In the genomic region with DNA sequence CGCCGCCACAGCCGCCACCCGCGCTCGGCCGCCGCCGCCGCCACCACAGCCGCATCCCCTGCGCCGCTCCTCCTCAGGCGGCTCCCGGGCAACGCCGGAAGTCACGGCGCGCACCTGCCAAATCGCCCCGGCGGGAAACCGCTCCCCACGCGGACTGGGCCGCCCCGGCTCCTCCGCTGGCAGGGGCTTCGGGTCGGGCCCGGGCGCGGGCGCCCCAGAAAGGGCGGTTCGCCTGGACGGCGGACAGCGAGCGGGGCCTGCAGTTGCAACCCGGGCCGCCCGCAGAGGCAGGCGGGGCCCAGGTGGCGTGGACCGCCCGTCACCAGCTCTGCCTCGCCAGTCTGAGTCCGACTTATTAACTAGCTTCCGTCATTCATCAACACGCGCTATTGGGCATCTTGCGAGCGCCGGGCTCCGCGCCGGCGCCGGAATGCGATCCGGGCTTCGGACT, we compare ENCODE assay signal across 8 cellular contexts. TPM values are rescaled to one million over a fixed set of nuclear protein-coding genes. Genes with fewer than 3 reads are reported as not detected.
DNase-seq lines count a peak whose midpoint lies in the region; ATAC-seq and TF ChIP-seq lines count a peak whose summit lies in the region.

A gene with protein sequence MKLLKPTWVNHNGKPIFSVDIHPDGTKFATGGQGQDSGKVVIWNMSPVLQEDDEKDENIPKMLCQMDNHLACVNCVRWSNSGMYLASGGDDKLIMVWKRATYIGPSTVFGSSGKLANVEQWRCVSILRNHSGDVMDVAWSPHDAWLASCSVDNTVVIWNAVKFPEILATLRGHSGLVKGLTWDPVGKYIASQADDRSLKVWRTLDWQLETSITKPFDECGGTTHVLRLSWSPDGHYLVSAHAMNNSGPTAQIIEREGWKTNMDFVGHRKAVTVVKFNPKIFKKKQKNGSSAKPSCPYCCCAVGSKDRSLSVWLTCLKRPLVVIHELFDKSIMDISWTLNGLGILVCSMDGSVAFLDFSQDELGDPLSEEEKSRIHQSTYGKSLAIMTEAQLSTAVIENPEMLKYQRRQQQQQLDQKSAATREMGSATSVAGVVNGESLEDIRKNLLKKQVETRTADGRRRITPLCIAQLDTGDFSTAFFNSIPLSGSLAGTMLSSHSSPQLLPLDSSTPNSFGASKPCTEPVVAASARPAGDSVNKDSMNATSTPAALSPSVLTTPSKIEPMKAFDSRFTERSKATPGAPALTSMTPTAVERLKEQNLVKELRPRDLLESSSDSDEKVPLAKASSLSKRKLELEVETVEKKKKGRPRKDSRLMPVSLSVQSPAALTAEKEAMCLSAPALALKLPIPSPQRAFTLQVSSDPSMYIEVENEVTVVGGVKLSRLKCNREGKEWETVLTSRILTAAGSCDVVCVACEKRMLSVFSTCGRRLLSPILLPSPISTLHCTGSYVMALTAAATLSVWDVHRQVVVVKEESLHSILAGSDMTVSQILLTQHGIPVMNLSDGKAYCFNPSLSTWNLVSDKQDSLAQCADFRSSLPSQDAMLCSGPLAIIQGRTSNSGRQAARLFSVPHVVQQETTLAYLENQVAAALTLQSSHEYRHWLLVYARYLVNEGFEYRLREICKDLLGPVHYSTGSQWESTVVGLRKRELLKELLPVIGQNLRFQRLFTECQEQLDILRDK (minus strand): TSS at position 93 of the 451 bp plus-strand sequence. CDS start 257 bp downstream, outside the sequence.

- no TSS peak for BruUV-seq in IMR-90 (replicated peaks; lab: Mats Ljungman, UMichigan)

- ATAC-seq in DND-41 (ENCODE audit: insufficient read depth, low read depth) = peak; percentile 59
- ATAC-seq in GM21528 (IDR thresholded peaks at IDR 0.05; ENCODE audit: low FRiP score, unreplicated experiment) = peak; percentile 55
- ATAC-seq in IMR-90 (ENCODE audit: low read depth) = peak; percentile 52
- ATAC-seq in foreskin keratinocyte = peak; percentile 60

- peak within 1 kb of the TSS; percentile 99 for H3K23ac ChIP-seq in IMR-90 (ENCODE audit: low read depth, low read length)

- peak within 1 kb of the TSS; percentile 92 to 99 for H4K8ac ChIP-seq in IMR-90 (ENCODE audit: low read depth in 2 of 2, low read length in 2 of 2)

- POLR2A ChIA-PET in IMR-90 (lab: Charles Lee; ENCODE audit: unreplicated experiment) = no interaction called here

- H2AK9ac ChIP-seq in IMR-90 (replicated peaks; ENCODE audit: low read depth, low read length, poor library complexity) = peak within 1 kb of the TSS; percentile 99

- peak within 1 kb of the TSS; percentile 71 for H3K56ac ChIP-seq in IMR-90 (ENCODE audit: extremely low read depth, insufficient read depth, low read length)

- dilution Hi-C loops in IMR-90 (cut with HindIII; ENCODE audit: low sequenced_read_pairs, unreplicated experiment) = no loop called here

- peak within 1 kb of the TSS; percentile 71; the same call in 1 of the 2 replicates for H2BK120ac ChIP-seq in IMR-90 (ENCODE audit: low read depth, low read length)

- TF ChIP-seq RAD21 in IMR-90 (IDR thresholded peaks at IDR 0.05; ENCODE audit: low read length) = no peak

- peak within 1 kb of the TSS; percentile 90 for H4K91ac ChIP-seq in IMR-90 (ENCODE audit: insufficient read depth, low read depth, low read length)

- peak within 1 kb of the TSS; percentile 50 for H3K18ac ChIP-seq in IMR-90 (ENCODE audit: low read depth, low read length)

- TF ChIP-seq CTCF in DND-41 (IDR thresholded peaks at IDR 0.05; ENCODE audit: borderline replicate concordance, extremely low read depth, low read length, poor library complexity, severe bottlenecking) = peak; percentile 3
- 0 out of 2 replicates have a peak, but pooled peaks have one; percentile 3 for TF ChIP-seq CTCF in IMR-90 (conservative IDR thresholded peaks at IDR 0.05; ENCODE audit: low read depth, low read length)
- no peak for TF ChIP-seq CTCF in foreskin keratinocyte (conservative IDR thresholded peaks at IDR 0.05)
- no peak for TF ChIP-seq CTCF in subcutaneous adipose tissue (IDR thresholded peaks at IDR 0.05; ENCODE audit: low read depth)

- CTCF ChIA-PET in IMR-90 (lab: Yijun Ruan, JAX) = no interaction called here

- H2BK20ac ChIP-seq in IMR-90 (ENCODE audit: low read depth, low read length) = no peak within 1 kb of the TSS

- in situ Hi-C loops in IMR-90 (cut with MboI; ENCODE audit: low sequenced_read_pairs) = no loop called here

- H3K79me2 ChIP-seq in DND-41 (ENCODE audit: insufficient read depth, low read length) = peaks cover 71% of the 10 kb centered on the region

- H3K9me3 ChIP-seq in DND-41 (ENCODE audit: insufficient read depth, low read length, severe bottlenecking) = no peaks in the 10 kb centered on the region
- no peaks in the 10 kb centered on the region for H3K9me3 ChIP-seq in IMR-90 (ENCODE audit: control insufficient read depth, insufficient read depth, low read length)
- no peaks in the 10 kb centered on the region for H3K9me3 ChIP-seq in neuron (ENCODE audit: low read length)

- H3K9ac ChIP-seq in DND-41 (ENCODE audit: low read depth, low read length) (peak within 1 kb of the TSS; percentile 100), IMR-90 (ENCODE audit: low read depth, low read length) (peak within 1 kb of the TSS; percentile 93)

- peaks cover 4% of the 10 kb centered on the region; the same call in 1 of the 2 replicates for H3K9me1 ChIP-seq in IMR-90 (ENCODE audit: insufficient read depth, low read length)

- intact Hi-C loops in IMR-90 (cut with micrococcal nuclease) = no loop called here

- H3K4me3 ChIP-seq in DND-41 (ENCODE audit: low read depth in 1 of 2, low read length in 2 of 2) (peak within 1 kb of the TSS; percentile 92 to 96), IMR-90 (ENCODE audit: insufficient read depth, low read depth, low read length) (peak within 1 kb of the TSS; percentile 81), neuron (ENCODE audit: low read length) (peak within 1 kb of the TSS; percentile 76)

- H3K4me2 ChIP-seq in DND-41 (ENCODE audit: insufficient read depth, low read length) (peak within 1 kb of the TSS; percentile 88), IMR-90 (ENCODE audit: low read depth, low read length) (peak within 1 kb of the TSS; percentile 96)

- H3K4me1 ChIP-seq in DND-41 (ENCODE audit: insufficient read depth, low read length) (peaks cover 54% of the 10 kb centered on the region), IMR-90 (ENCODE audit: control insufficient read depth, insufficient read depth, low read length) (peaks cover 3% of the 10 kb centered on the region), foreskin keratinocyte (peaks cover 16% of the 10 kb centered on the region), neuron (ENCODE audit: insufficient read depth, low read length) (peaks cover 20% of the 10 kb centered on the region)

- H2AFZ ChIP-seq in DND-41 (ENCODE audit: low read depth, low read length) (peak within 1 kb of the TSS; percentile 94), IMR-90 (replicated peaks; ENCODE audit: low read length, poor library complexity) (peak within 1 kb of the TSS; percentile 99), neuron (ENCODE audit: low read depth, low read length) (peak within 1 kb of the TSS; percentile 76)

- no peak; the same call in 1 of the 2 replicates for TF ChIP-seq POLR2A in IMR-90 (IDR thresholded peaks at IDR 0.05; ENCODE audit: low read depth, low read length)

- H3K27ac ChIP-seq in DND-41 (ENCODE audit: low read length) = peak within 1 kb of the TSS; percentile 97
- H3K27ac ChIP-seq in IMR-90 (ENCODE audit: insufficient read depth, low read length) = peak within 1 kb of the TSS; percentile 88
- H3K27ac ChIP-seq in foreskin keratinocyte = peak within 1 kb of the TSS; percentile 77

- H3K27me3 ChIP-seq in DND-41 (ENCODE audit: insufficient read depth, low read length, poor library complexity) (no peaks in the 10 kb centered on the region), IMR-90 (ENCODE audit: control insufficient read depth, insufficient read depth, low read length) (no peaks in the 10 kb centered on the region), foreskin keratinocyte (no peaks in the 10 kb centered on the region), neuron (ENCODE audit: insufficient read depth, low read length) (no peaks in the 10 kb centered on the region)

- H3K79me1 ChIP-seq in IMR-90 (ENCODE audit: low read depth in 1 of 2, low read length in 2 of 2) = peaks cover 10 to 67% of the 10 kb centered on the region in 2 experiments; a peak in 3 of 4 replicates

- H3K36me3 ChIP-seq in DND-41 (ENCODE audit: insufficient read depth, low read length) (peaks cover 41% of the 10 kb centered on the region), IMR-90 (ENCODE audit: control insufficient read depth, insufficient read depth, low read length) (peaks cover 11% of the 10 kb centered on the region), neuron (ENCODE audit: insufficient read depth, low read length) (peaks cover 21% of the 10 kb centered on the region)

- DNase-seq in DND-41 (peak; percentile 88), IMR-90 (peak; percentile 66), SHP77 (lab: John Stamatoyannopoulos, UW) (peak; percentile 49), foreskin keratinocyte (peak; percentile 71 to 83)
- peak; percentile 96 for DNase-seq in activated effector memory CD4-positive, alpha-beta T cell treated with anti-CD3 and anti-CD28 coated beads, Interleukin-2, amount 50 U/mL, for 16 hours

- H2BK15ac ChIP-seq in IMR-90 (ENCODE audit: low read depth, low read length) = no peak within 1 kb of the TSS

- H4K5ac ChIP-seq in IMR-90 (ENCODE audit: low read depth, low read length) = peak within 1 kb of the TSS; percentile 86

- peak within 1 kb of the TSS; percentile 90 for H2AK5ac ChIP-seq in IMR-90 (ENCODE audit: low read depth, low read length)

- peak within 1 kb of the TSS; percentile 96 for H2BK5ac ChIP-seq in IMR-90 (ENCODE audit: low read depth, low read length, poor library complexity, severe bottlenecking)

- H4K20me1 ChIP-seq in DND-41 (ENCODE audit: insufficient read depth, low read length) (peaks cover 35% of the 10 kb centered on the region), IMR-90 (ENCODE audit: insufficient read depth, low read length) (peaks cover 29% of the 10 kb centered on the region)

- WGBS in IMR-90 (ENCODE audit: extremely low coverage in 2 of 2, insufficient read length in 1 of 2), 2 experiments = 0% methylated on average over 28 of the region's 64 CpGs; no CpG with 5 or more reads in 1 of the 2 experiments

- H3K14ac ChIP-seq in IMR-90 (replicated peaks; ENCODE audit: low read depth, low read length) = peak within 1 kb of the TSS; percentile 99

- peak within 1 kb of the TSS; percentile 99 for H3K4ac ChIP-seq in IMR-90 (ENCODE audit: low read depth, low read length)

TF ChIP-seq in IMR-90, 13 proteins besides CTCF, POLR2A, EP300 and RAD21 (continues in another document):
- TF ChIP-seq MXI1 (IDR thresholded peaks at IDR 0.05; ENCODE audit: borderline replicate concordance, low read depth, low read length) (peak; percentile 70), CHD1 (IDR thresholded peaks at IDR 0.05; ENCODE audit: low read depth, low read length) (no peak)

RNA-seq across cellular contexts. Expression of the gene that starts here (rescaled TPM):
- total RNA-seq in IMR-90 (2012; rRNA removed) (13.9 and 14.5 TPM in 2 replicates), foreskin keratinocyte (27.8 and 28.1 TPM in 2 replicates), subcutaneous adipose tissue (10 to 100 TPM; 14.8 to 23.0 (median 17.2) TPM)
- polyA plus RNA-seq in IMR-90 (2012; rRNA removed) (22.6 and 24.2 TPM in 2 replicates), foreskin keratinocyte (17.3 and 18.8 TPM in 2 replicates)
- 13.5 and 19.1 TPM in 2 replicates for polyA plus RNA-seq in IMR-90 (2012; cell fraction: cytosol; rRNA removed)
- 20.6 and 27.4 TPM in 2 replicates for polyA plus RNA-seq in IMR-90 (2012; cell fraction: nucleus; rRNA removed; ENCODE audit: low replicate concordance)

Comparison
In these comparisons a context has a peak if more than half of its experiments do, and no peak if none do; other contexts are left out.
1. Peak in every context shown above with its lines: DNase-seq, ATAC-seq, H3K4me3 ChIP-seq and H3K27ac ChIP-seq.
2. CTCF ChIP-seq: peak in DND-41 (single experiment) and IMR-90 (single experiment); none in foreskin keratinocyte (single experiment) and subcutaneous adipose tissue (single experiment).